ENCODE assay signal across 1 cellular context in genomic region chr2:98121149-98121548, GRCh38.
TF ChIP-seq lines count a peak whose summit lies in the region.

No MANE protein-coding gene starts in this region.

TF ChIP-seq in IMR-90, 13 proteins besides CTCF, POLR2A, EP300 and RAD21 (continued from another document):
- no peak for TF ChIP-seq ELK1 (IDR thresholded peaks at IDR 0.05; ENCODE audit: borderline replicate concordance, low read depth, low read length)
- TF ChIP-seq MAFK (IDR thresholded peaks at IDR 0.05; ENCODE audit: low read depth, low read length) = no peak
- TF ChIP-seq CEBPB (IDR thresholded peaks at IDR 0.05; ENCODE audit: low read depth, low read length) = no peak
- no peak for TF ChIP-seq SMC3 (IDR thresholded peaks at IDR 0.05; ENCODE audit: low read depth, low read length)
- no peak for TF ChIP-seq MXI1 (IDR thresholded peaks at IDR 0.05; ENCODE audit: borderline replicate concordance, low read depth, low read length)
- no peak for TF ChIP-seq NFE2L2 (IDR thresholded peaks at IDR 0.05; ENCODE audit: low read depth, low read length)
- no peak for TF ChIP-seq MAZ (IDR thresholded peaks at IDR 0.05; ENCODE audit: borderline replicate concordance, low read depth, low read length)
